1 cellular context compared by ENCODE assay signal in the genomic region with DNA sequence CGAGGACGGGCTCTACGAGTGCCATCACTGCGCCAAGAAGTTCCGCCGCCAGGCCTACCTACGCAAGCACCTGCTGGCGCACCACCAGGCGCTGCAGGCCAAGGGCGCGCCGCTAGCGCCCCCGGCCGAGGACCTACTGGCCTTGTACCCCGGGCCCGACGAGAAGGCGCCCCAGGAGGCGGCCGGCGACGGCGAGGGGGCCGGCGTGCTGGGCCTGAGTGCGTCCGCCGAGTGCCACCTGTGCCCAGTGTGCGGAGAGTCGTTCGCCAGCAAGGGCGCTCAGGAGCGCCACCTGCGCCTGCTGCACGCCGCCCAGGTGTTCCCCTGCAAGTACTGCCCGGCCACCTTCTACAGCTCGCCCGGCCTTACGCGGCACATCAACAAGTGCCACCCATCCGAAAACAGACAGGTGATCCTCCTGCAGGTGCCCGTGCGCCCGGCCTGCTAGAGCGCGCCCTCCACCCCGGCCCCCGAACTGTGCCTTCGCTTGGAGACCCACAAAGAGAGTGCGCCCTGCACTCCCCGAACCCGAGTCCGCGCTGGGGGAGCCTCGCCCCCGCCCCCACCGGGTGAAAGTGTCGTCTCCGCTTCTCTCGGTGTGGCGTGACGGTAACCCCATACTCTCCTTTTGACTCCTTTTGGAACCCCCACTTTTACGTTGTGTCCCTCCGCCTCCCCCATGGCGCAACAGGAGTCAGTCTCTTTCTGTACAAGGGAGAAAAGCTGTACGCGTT.
TF ChIP-seq lines count a peak whose summit lies in the region.

No MANE protein-coding gene starts in this region.

TF ChIP-seq in GM12878, 131 proteins besides CTCF, POLR2A, EP300 and RAD21 (continued from another document):
- TF ChIP-seq SUPT20H (IDR thresholded peaks at IDR 0.05; ENCODE audit: borderline replicate concordance, control insufficient read depth, low read depth, low read length) (no peak), SRF (IDR thresholded peaks at IDR 0.05; ENCODE audit: low read depth in 2 of 2, low read length in 2 of 2) (no peak), HDAC6 (IDR thresholded peaks at IDR 0.05; ENCODE audit: unreplicated experiment) (peak; percentile 97)
